32 cellular contexts compared by ENCODE assay signal in genomic region chr2:239136203-239136602, GRCh38.
"Had no signal": no experiment of that assay in that cellular context is flagged by ENCODE, and none has a peak within 500 bp of the region (broad histone marks: within the 10 kb centered on the region; RNA-seq: fewer than 3 reads in every experiment).

No MANE protein-coding gene starts in this region.

- FAIRE-seq: frontal cortex had no signal

- H3K4me1 Mint-ChIP-seq: activated B cell treated with CpG ODN at 0.5 μM for 24 hours; activated naive CD4-positive, alpha-beta T cell treated with anti-CD3 and anti-CD28 coated beads, Interleukin-2, amount 50 U/mL, for 24 hours; activated naive CD8-positive, alpha-beta T cell treated with anti-CD3 and anti-CD28 coated beads for 36 hours; brain; endodermal cell had no signal

- H3K9me3 Mint-ChIP-seq: activated B cell treated with CpG ODN at 0.5 μM for 24 hours; activated CD8-positive, alpha-beta T cell treated with anti-CD3 and anti-CD28 coated beads for 36 hours; activated naive CD4-positive, alpha-beta T cell treated with anti-CD3 and anti-CD28 coated beads, Interleukin-2, amount 50 U/mL, for 24 hours; activated naive CD8-positive, alpha-beta T cell treated with anti-CD3 and anti-CD28 coated beads for 36 hours; activated naive CD8-positive, alpha-beta T cell treated with anti-CD3 and anti-CD28 coated beads, Interleukin-2, amount 50 U/mL, for 24 hours; brain; central memory CD8-positive, alpha-beta T cell; dendritic cell treated with granulocyte-macrophage colony-stimulating factor and Interleukin-4, amounts not matched to agents 40 ng/mL and 50 ng/mL, for 4 days; endodermal cell had no signal

- H3K4me3 ChIP-seq: ascending aorta, breast epithelium, coronary artery, dorsolateral prefrontal cortex had no signal

- H3K9me3 ChIP-seq: ascending aorta, breast epithelium had no signal

- H3K36me3 ChIP-seq: WERI-Rb-1 had no signal

- DNase-seq: activated B cell treated with CpG ODN at 0.5 μM for 24 hours; activated CD4-positive, alpha-beta T cell treated with anti-CD3 and anti-CD28 coated beads for 48 hours; activated CD4-positive, alpha-beta T cell treated with anti-CD3 and anti-CD28 coated beads, Interleukin-2, amount 50 U/mL, for 1 hour; activated CD4-positive, alpha-beta T cell treated with anti-CD3 and anti-CD28 coated beads, Interleukin-2, amount 50 U/mL, for 48 hours; activated CD8-positive, alpha-beta memory T cell treated with anti-CD3 and anti-CD28 coated beads for 24 hours; activated CD8-positive, alpha-beta T cell treated with anti-CD3 and anti-CD28 coated beads for 36 hours; activated effector memory CD4-positive, alpha-beta T cell treated with Interleukin-2 at 50 U/mL for 16 hours; activated gamma-delta T cell treated with Interleukin-2 at 50 U/mL for 16 hours; activated naive CD4-positive, alpha-beta T cell treated with Interleukin-2 at 50 U/mL for 16 hours; activated naive CD8-positive, alpha-beta T cell treated with anti-CD3 and anti-CD28 coated beads for 36 hours; activated naive CD8-positive, alpha-beta T cell treated with anti-CD3 and anti-CD28 coated beads, Interleukin-2, amount 50 U/mL, for 24 hours; activated T-cell treated with anti-CD3 and anti-CD28 coated beads, Interleukin-2, amount 50 U/mL, for 4 hours; dorsolateral prefrontal cortex; effector memory CD4-positive, alpha-beta T cell; endodermal cell; foreskin fibroblast; T-helper 1 cell; T-helper 17 cell; T1000; WERI-Rb-1 had no signal

- H3K27me3 ChIP-seq: ascending aorta, breast epithelium, dorsolateral prefrontal cortex had no signal

- H3K27ac ChIP-seq: ascending aorta, breast epithelium, coronary artery, WERI-Rb-1 had no signal

- H3K27me3 Mint-ChIP-seq: activated B cell treated with CpG ODN at 0.5 μM for 24 hours; activated CD8-positive, alpha-beta T cell treated with anti-CD3 and anti-CD28 coated beads for 36 hours; activated naive CD4-positive, alpha-beta T cell treated with anti-CD3 and anti-CD28 coated beads, Interleukin-2, amount 50 U/mL, for 24 hours; activated naive CD8-positive, alpha-beta T cell treated with anti-CD3 and anti-CD28 coated beads for 36 hours; activated naive CD8-positive, alpha-beta T cell treated with anti-CD3 and anti-CD28 coated beads, Interleukin-2, amount 50 U/mL, for 24 hours; activated T-helper 17 cell treated with anti-CD3 and anti-CD28 coated beads, Interleukin-2, amount 50 U/mL, for 72 hours; brain; central memory CD8-positive, alpha-beta T cell; dendritic cell treated with granulocyte-macrophage colony-stimulating factor and Interleukin-4, amounts not matched to agents 40 ng/mL and 50 ng/mL, for 4 days; T-helper 17 cell had no signal

- H3K4me3 Mint-ChIP-seq: activated B cell treated with CpG ODN at 0.5 μM for 24 hours; activated CD8-positive, alpha-beta T cell treated with anti-CD3 and anti-CD28 coated beads for 36 hours; activated naive CD4-positive, alpha-beta T cell treated with anti-CD3 and anti-CD28 coated beads, Interleukin-2, amount 50 U/mL, for 24 hours; activated naive CD8-positive, alpha-beta T cell treated with anti-CD3 and anti-CD28 coated beads for 36 hours; activated naive CD8-positive, alpha-beta T cell treated with anti-CD3 and anti-CD28 coated beads, Interleukin-2, amount 50 U/mL, for 24 hours; activated T-cell treated with anti-CD3 and anti-CD28 coated beads, Interleukin-2, amount 50 U/mL, for 4 hours; activated T-helper 17 cell treated with anti-CD3 and anti-CD28 coated beads, Interleukin-2, amount 50 U/mL, for 72 hours; brain; central memory CD8-positive, alpha-beta T cell; dendritic cell treated with granulocyte-macrophage colony-stimulating factor and Interleukin-4, amounts not matched to agents 40 ng/mL and 50 ng/mL, for 4 days; endodermal cell; T-helper 17 cell; T-helper 2 cell treated with Interferon-gamma antibody and Interleukin-4, amounts not matched to agents 5 μg/mL and 100 μg/mL, for 36 hours had no signal

- ATAC-seq: activated CD4-positive, CD25-positive, alpha-beta regulatory T cell treated with anti-CD3 and anti-CD28 coated beads, Interleukin-2, amount 50 U/mL, for 24 hours; activated CD8-positive, alpha-beta T cell treated with anti-CD3 and anti-CD28 coated beads for 36 hours; activated naive CD8-positive, alpha-beta T cell treated with anti-CD3 and anti-CD28 coated beads, Interleukin-2, amount 50 U/mL, for 24 hours; activated T-cell treated with anti-CD3 and anti-CD28 coated beads, Interleukin-2, amount 50 U/mL, for 4 hours; activated T-helper 17 cell treated with anti-CD3 and anti-CD28 coated beads, Interleukin-2, amount 50 U/mL, for 72 hours; esophagus mucosa; T-helper 17 cell had no signal

- H3K4me1 ChIP-seq: breast epithelium had no signal

- H3K27ac Mint-ChIP-seq: activated B cell treated with CpG ODN at 0.5 μM for 24 hours; activated CD8-positive, alpha-beta T cell treated with anti-CD3 and anti-CD28 coated beads for 36 hours; activated naive CD4-positive, alpha-beta T cell treated with anti-CD3 and anti-CD28 coated beads, Interleukin-2, amount 50 U/mL, for 24 hours; activated naive CD8-positive, alpha-beta T cell treated with anti-CD3 and anti-CD28 coated beads for 36 hours; activated naive CD8-positive, alpha-beta T cell treated with anti-CD3 and anti-CD28 coated beads, Interleukin-2, amount 50 U/mL, for 24 hours; activated T-helper 17 cell treated with anti-CD3 and anti-CD28 coated beads, Interleukin-2, amount 50 U/mL, for 72 hours; brain; dendritic cell treated with granulocyte-macrophage colony-stimulating factor and Interleukin-4, amounts not matched to agents 40 ng/mL and 50 ng/mL, for 4 days; endodermal cell; T-helper 17 cell; T-helper 2 cell treated with Interferon-gamma antibody and Interleukin-4, amounts not matched to agents 5 μg/mL and 100 μg/mL, for 36 hours had no signal
